In the genomic region with DNA sequence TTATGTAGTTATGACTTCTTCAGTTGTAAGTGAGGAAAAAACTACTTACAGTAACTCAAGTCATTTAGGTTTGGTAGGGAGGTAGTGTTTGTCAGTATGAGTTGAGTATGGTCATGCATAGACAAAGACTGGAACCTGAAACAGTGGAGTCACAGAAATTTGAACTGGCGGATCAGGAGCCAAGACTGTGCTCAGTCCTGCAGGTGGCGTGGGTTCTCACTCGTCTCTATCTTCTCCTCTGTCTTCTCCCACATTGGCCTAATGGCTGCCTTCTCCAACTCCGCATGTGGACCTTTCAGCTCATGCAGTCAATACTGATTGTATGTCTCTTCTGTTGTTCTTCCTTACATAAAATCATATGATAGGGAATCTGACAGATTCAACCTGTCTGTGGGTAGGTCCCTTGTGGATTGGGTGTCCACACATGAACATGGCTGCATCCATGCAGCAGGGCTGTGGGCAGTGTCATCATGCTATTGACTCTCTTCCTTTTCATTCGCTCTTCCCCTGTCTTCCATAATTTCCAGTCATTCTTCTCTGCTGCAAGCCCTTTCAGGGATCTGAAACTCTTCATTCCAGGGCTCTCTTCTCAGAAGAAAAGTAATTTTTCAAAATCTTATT, we compare ENCODE assay signal across 17 cellular contexts.
DNase-seq lines count a peak whose midpoint lies in the region; ATAC-seq and TF ChIP-seq lines count a peak whose summit lies in the region.
"Had no signal": no experiment of that assay in that cellular context is flagged by ENCODE, and none has a peak within 500 bp of the region (broad histone marks: within the 10 kb centered on the region; RNA-seq: fewer than 3 reads in every experiment).

No MANE protein-coding gene starts in this region.

- no peaks in the 10 kb centered on the region for H3K9me3 Mint-ChIP-seq in activated naive CD4-positive, alpha-beta T cell treated with anti-CD3 and anti-CD28 coated beads for 36 hours
- no peaks in the 10 kb centered on the region; the same call in 2 of the 3 replicates for H3K9me3 Mint-ChIP-seq in GM23338
- peaks cover 2% of the 10 kb centered on the region for H3K9me3 Mint-ChIP-seq in neural progenitor cell
- H3K9me3 Mint-ChIP-seq: activated T-cell treated with anti-CD3 and anti-CD28 coated beads, Interleukin-2, amount 50 U/mL, for 24 hours; memory B cell; neural crest cell; T-cell had no signal

- H3K4me2 ChIP-seq in GM23338 (no peak overlapping the region), PC-3 (ENCODE audit: low read length) (no peak overlapping the region), neural progenitor cell (no peak overlapping the region)

- TF ChIP-seq CTCF in GM23338 (conservative IDR thresholded peaks at IDR 0.05; ENCODE audit: low read depth in 2 of 2) (peak in 1 of 2 experiments; percentile 32; a peak in 1 of 4 replicates), PC-3 (conservative IDR thresholded peaks at IDR 0.05; ENCODE audit: low read depth, low read length) (0 out of 2 replicates have a peak, but pooled peaks have one; percentile 18), neural progenitor cell (IDR thresholded peaks at IDR 0.05) (no peak), coronary artery (IDR thresholded peaks at IDR 0.05) (no peak)

- H3K79me2 ChIP-seq in GM23338 (replicated peaks; ENCODE audit: insufficient read depth): no peaks in the 10 kb centered on the region
- H3K79me2 ChIP-seq in PC-3 (ENCODE audit: low read length): no peaks in the 10 kb centered on the region
- no peaks in the 10 kb centered on the region for H3K79me2 ChIP-seq in neural progenitor cell (ENCODE audit: low read depth)

- H3K4me3 Mint-ChIP-seq in activated naive CD4-positive, alpha-beta T cell treated with anti-CD3 and anti-CD28 coated beads for 36 hours: no peak overlapping the region
- H3K4me3 Mint-ChIP-seq in GM23338 (no peak overlapping the region), neural progenitor cell (no peak overlapping the region)
- H3K4me3 Mint-ChIP-seq: activated T-cell treated with anti-CD3 and anti-CD28 coated beads, Interleukin-2, amount 50 U/mL, for 24 hours; memory B cell; neural crest cell; T-cell had no signal

- peaks cover 3% of the 10 kb centered on the region; the same call in 1 of the 2 replicates for H3K9me2 ChIP-seq in GM23338 (ENCODE audit: insufficient read depth)
- no peaks in the 10 kb centered on the region for H3K9me2 ChIP-seq in PC-3 (replicated peaks; ENCODE audit: low read length)

- H3K4me1 Mint-ChIP-seq in activated naive CD4-positive, alpha-beta T cell treated with anti-CD3 and anti-CD28 coated beads for 36 hours (ENCODE audit: low read depth): no peaks in the 10 kb centered on the region
- H3K4me1 Mint-ChIP-seq in GM23338 (no peaks in the 10 kb centered on the region), neural progenitor cell (no peaks in the 10 kb centered on the region)
- H3K4me1 Mint-ChIP-seq: memory B cell, neural crest cell, T-cell had no signal

- peak; percentile 32 for DNase-seq in activated naive CD4-positive, alpha-beta T cell treated with anti-CD3 and anti-CD28 coated beads for 36 hours
- DNase-seq in activated naive CD4-positive, alpha-beta T cell treated with Interleukin-2 at 50 U/mL for 16 hours: no peak
- DNase-seq in GM23338 (ENCODE audit: low spot score) (peak; percentile 12), PC-3 (no peak), iPS DF 4.7 (ENCODE audit: extremely low read depth, low spot score) (peak; percentile 9), neural progenitor cell (ENCODE audit: low spot score) (no peak), coronary artery (ENCODE audit: low spot score) (no peak)
- DNase-seq: activated CD4-positive, CD25-positive, alpha-beta regulatory T cell; activated T-cell treated with anti-CD3 and anti-CD28 coated beads, Interleukin-2, amount 50 U/mL, for 24 hours; AML-193; anterior cingulate cortex; NCI-H187 treated with DMSO at 0.1 percent for 48 hours; T-cell; testis had no signal

- no peak overlapping the region for H3K27ac Mint-ChIP-seq in activated naive CD4-positive, alpha-beta T cell treated with anti-CD3 and anti-CD28 coated beads for 36 hours
- H3K27ac Mint-ChIP-seq in GM23338: no peak overlapping the region
- H3K27ac Mint-ChIP-seq in neural progenitor cell: no peak overlapping the region
- H3K27ac Mint-ChIP-seq: activated T-cell treated with anti-CD3 and anti-CD28 coated beads, Interleukin-2, amount 50 U/mL, for 24 hours; memory B cell; T-cell had no signal

- H2AFZ ChIP-seq in GM23338 (peak overlapping the region; percentile 84; the same call in 1 of the 2 replicates), PC-3 (ENCODE audit: low read length) (no peak overlapping the region), neural progenitor cell (replicated peaks) (no peak overlapping the region)

- ATAC-seq in GM23338: no peak; the same call in 2 of the 3 replicates
- ATAC-seq in PC-3: no peak
- ATAC-seq in GM18519 (IDR thresholded peaks at IDR 0.05; ENCODE audit: low FRiP score, unreplicated experiment): no peak
- ATAC-seq: T-cell had no signal

- no peak overlapping the region for H3K27ac ChIP-seq in GM23338 (ENCODE audit: low read depth)
- H3K27ac ChIP-seq in PC-3 (ENCODE audit: low read length): no peak overlapping the region
- H3K27ac ChIP-seq in neural progenitor cell: no peak overlapping the region
- no peak overlapping the region for H3K27ac ChIP-seq in coronary artery
- H3K27ac ChIP-seq: testis had no signal

- no peaks in the 10 kb centered on the region for H3K4me1 ChIP-seq in GM23338 (ENCODE audit: insufficient read depth)
- H3K4me1 ChIP-seq in PC-3 (ENCODE audit: insufficient read depth, low read length): no peaks in the 10 kb centered on the region
- H3K4me1 ChIP-seq in neural progenitor cell: no peaks in the 10 kb centered on the region
- H3K4me1 ChIP-seq: testis had no signal

- H3K9ac ChIP-seq in PC-3 (ENCODE audit: low read length) (no peak overlapping the region), neural progenitor cell (no peak overlapping the region)

- H3F3A ChIP-seq in GM23338 (replicated peaks; ENCODE audit: low read depth) (no peaks in the 10 kb centered on the region), PC-3 (ENCODE audit: low read length, unreplicated experiment) (no peaks in the 10 kb centered on the region), neural progenitor cell (ENCODE audit: low read depth) (peaks cover 28% of the 10 kb centered on the region)

- H3K27me3 ChIP-seq in GM23338 (ENCODE audit: insufficient read depth) (no peaks in the 10 kb centered on the region), PC-3 (ENCODE audit: low read length) (no peaks in the 10 kb centered on the region), neural progenitor cell (no peaks in the 10 kb centered on the region)
- H3K27me3 ChIP-seq: testis had no signal

- no TSS peak for BruUV-seq in PC-3 (replicated peaks; lab: Mats Ljungman, UMichigan)

- H3K36me3 ChIP-seq in GM23338 (ENCODE audit: insufficient read depth): no peaks in the 10 kb centered on the region
- no peaks in the 10 kb centered on the region for H3K36me3 ChIP-seq in PC-3 (ENCODE audit: low read depth, low read length)
- no peaks in the 10 kb centered on the region for H3K36me3 ChIP-seq in neural progenitor cell

- H3K27me3 Mint-ChIP-seq in activated naive CD4-positive, alpha-beta T cell treated with anti-CD3 and anti-CD28 coated beads for 36 hours (ENCODE audit: low read depth): no peaks in the 10 kb centered on the region
- H3K27me3 Mint-ChIP-seq in GM23338 (ENCODE audit: insufficient read depth, low read depth, poor library complexity) (no peaks in the 10 kb centered on the region), neural progenitor cell (ENCODE audit: insufficient read depth, low read depth) (peaks cover 3% of the 10 kb centered on the region)
- H3K27me3 Mint-ChIP-seq: activated T-cell treated with anti-CD3 and anti-CD28 coated beads, Interleukin-2, amount 50 U/mL, for 24 hours; memory B cell; T-cell had no signal

- H4K20me1 ChIP-seq in GM23338 (replicated peaks; ENCODE audit: insufficient read depth): no peaks in the 10 kb centered on the region
- H4K20me1 ChIP-seq in PC-3 (ENCODE audit: low read length): no peaks in the 10 kb centered on the region
- H4K20me1 ChIP-seq in neural progenitor cell (ENCODE audit: low read depth): no peaks in the 10 kb centered on the region

- POLR2A ChIA-PET in PC-3 (lab: Charles Lee; ENCODE audit: unreplicated experiment): no interaction called here

- H3K9me3 ChIP-seq in PC-3 (ENCODE audit: low read length) (no peaks in the 10 kb centered on the region), neural progenitor cell (ENCODE audit: low read depth) (no peaks in the 10 kb centered on the region)
- H3K9me3 ChIP-seq: testis had no signal

- no peak overlapping the region for H3K4me3 ChIP-seq in GM23338
- no peak overlapping the region for H3K4me3 ChIP-seq in PC-3 (ENCODE audit: low read length)
- no peak overlapping the region for H3K4me3 ChIP-seq in neural progenitor cell
- H3K4me3 ChIP-seq in coronary artery: no peak overlapping the region
- H3K4me3 ChIP-seq: testis had no signal

- CTCF ChIA-PET in activated naive CD4-positive, alpha-beta T cell treated with anti-CD3 and anti-CD28 coated beads for 36 hours (lab: Charles Lee): no interaction called here
- CTCF ChIA-PET in PC-3 (lab: Charles Lee): no interaction called here

- no peaks in the 10 kb centered on the region for H3K36me3 Mint-ChIP-seq in activated naive CD4-positive, alpha-beta T cell treated with anti-CD3 and anti-CD28 coated beads for 36 hours (ENCODE audit: low read depth)
- H3K36me3 Mint-ChIP-seq in GM23338 (ENCODE audit: low read depth) (no peaks in the 10 kb centered on the region), neural progenitor cell (no peaks in the 10 kb centered on the region)
- H3K36me3 Mint-ChIP-seq: memory B cell, T-cell had no signal

- intact Hi-C loops in activated naive CD4-positive, alpha-beta T cell treated with anti-CD3 and anti-CD28 coated beads for 36 hours (cut with micrococcal nuclease): loop anchor here (5.0 kb wide), 1 partner anchor 159 kb away; no protein-coding TSS in a partner anchor
- intact Hi-C loops in PC-3 (cut with micrococcal nuclease): no loop called here

TF ChIP-seq in GM23338, 12 proteins besides CTCF, POLR2A, EP300 and RAD21 (continues in another document):
- TF ChIP-seq, protein P1, sequence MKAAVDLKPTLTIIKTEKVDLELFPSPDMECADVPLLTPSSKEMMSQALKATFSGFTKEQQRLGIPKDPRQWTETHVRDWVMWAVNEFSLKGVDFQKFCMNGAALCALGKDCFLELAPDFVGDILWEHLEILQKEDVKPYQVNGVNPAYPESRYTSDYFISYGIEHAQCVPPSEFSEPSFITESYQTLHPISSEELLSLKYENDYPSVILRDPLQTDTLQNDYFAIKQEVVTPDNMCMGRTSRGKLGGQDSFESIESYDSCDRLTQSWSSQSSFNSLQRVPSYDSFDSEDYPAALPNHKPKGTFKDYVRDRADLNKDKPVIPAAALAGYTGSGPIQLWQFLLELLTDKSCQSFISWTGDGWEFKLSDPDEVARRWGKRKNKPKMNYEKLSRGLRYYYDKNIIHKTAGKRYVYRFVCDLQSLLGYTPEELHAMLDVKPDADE (IDR thresholded peaks at IDR 0.05): no peak

Comparison
In these comparisons a context has a peak if more than half of its experiments do, and no peak if none do; other contexts are left out.
1. DNase-seq: peak in activated naive CD4-positive, alpha-beta T cell treated with anti-CD3 and anti-CD28 coated beads for 36 hours (single experiment), GM23338 (single experiment) and iPS DF 4.7 (single experiment); none in activated naive CD4-positive, alpha-beta T cell treated with Interleukin-2 at 50 U/mL for 16 hours (single experiment), PC-3 (single experiment), neural progenitor cell (single experiment) and coronary artery (single experiment).